Comparison of ENCODE assay signal across 34 cellular contexts in the genomic region with DNA sequence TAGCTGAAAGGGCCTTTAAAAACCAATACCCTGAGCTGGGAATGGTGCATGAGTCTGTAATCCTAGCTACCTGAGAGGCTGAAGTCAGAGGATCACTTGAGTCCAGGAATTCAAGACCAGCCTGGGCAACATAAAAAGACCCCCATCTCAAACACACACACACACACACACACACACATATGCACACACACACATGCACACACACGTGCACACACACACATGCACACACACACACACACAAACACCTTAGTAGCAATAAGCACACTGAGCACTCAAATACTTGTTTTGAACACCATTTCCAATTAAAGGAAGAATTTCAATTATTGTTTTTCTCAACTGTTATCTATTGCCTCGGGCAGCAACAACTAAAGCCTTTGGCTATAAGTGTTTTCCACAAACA. TPM values are rescaled to one million over a fixed set of nuclear protein-coding genes. Genes with fewer than 3 reads are reported as not detected.
DNase-seq lines count a peak whose midpoint lies in the region; ATAC-seq and FAIRE-seq lines count a peak whose summit lies in the region.
"Had no signal": no experiment of that assay in that cellular context is flagged by ENCODE, and none has a peak within 500 bp of the region (broad histone marks: within the 10 kb centered on the region; RNA-seq: fewer than 3 reads in every experiment).

No MANE protein-coding gene starts in this region.

- H3K9me3 Mint-ChIP-seq in T-helper 2 cell treated with Interferon-gamma antibody and Interleukin-4, amounts not matched to agents 5 μg/mL and 100 μg/mL, for 36 hours: peaks cover 31% of the 10 kb centered on the region
- H3K9me3 Mint-ChIP-seq in CD4-positive, CD25-positive, alpha-beta regulatory T cell: peaks cover 3 to 21% (median 9%) of the 10 kb centered on the region in 7 donors
- peaks cover 3 to 14% (median 11%) of the 10 kb centered on the region in 3 donors for H3K9me3 Mint-ChIP-seq in T-cell
- peaks cover 0 to 6% (median 3%) of the 10 kb centered on the region in 6 donors for H3K9me3 Mint-ChIP-seq in immature natural killer cell

- peaks cover 40% of the 10 kb centered on the region for H3K4me1 Mint-ChIP-seq in T-helper 2 cell treated with Interferon-gamma antibody and Interleukin-4, amounts not matched to agents 5 μg/mL and 100 μg/mL, for 36 hours (ENCODE audit: low read depth)
- H3K4me1 Mint-ChIP-seq in CD4-positive, CD25-positive, alpha-beta regulatory T cell: peaks cover 23 to 68% (median 35%) of the 10 kb centered on the region in 4 donors
- H3K4me1 Mint-ChIP-seq in T-cell (peaks cover 58 to 73% (median 60%) of the 10 kb centered on the region in 3 donors), immature natural killer cell (peaks cover 70 to 76% of the 10 kb centered on the region in 2 donors)
- H3K4me1 Mint-ChIP-seq: stimulated activated naive B cell treated with anti-CD40 and anti-IgM and Interleukin-4, amounts not matched to agents 10 μg/mL and 1 μg/mL and 100 μg/mL, for 72 hours had no signal

- no peaks in the 10 kb centered on the region for H3K27me3 Mint-ChIP-seq in T-helper 2 cell treated with Interferon-gamma antibody and Interleukin-4, amounts not matched to agents 5 μg/mL and 100 μg/mL, for 36 hours (ENCODE audit: low read depth)
- no peaks in the 10 kb centered on the region for H3K27me3 Mint-ChIP-seq in CD4-positive, CD25-positive, alpha-beta regulatory T cell
- H3K27me3 Mint-ChIP-seq in T-cell: no peaks in the 10 kb centered on the region
- H3K27me3 Mint-ChIP-seq in immature natural killer cell (ENCODE audit: low read depth in 3 of 3): peaks cover 0 to 2% (median 1%) of the 10 kb centered on the region in 3 donors

- peak overlapping the region; percentile 74 for H3K4me3 Mint-ChIP-seq in T-helper 2 cell treated with Interferon-gamma antibody and Interleukin-4, amounts not matched to agents 5 μg/mL and 100 μg/mL, for 36 hours
- H3K4me3 Mint-ChIP-seq in CD4-positive, CD25-positive, alpha-beta regulatory T cell: peak overlapping the region in 3 of 4 donors; percentile 41 to 75 (median 73)
- H3K4me3 Mint-ChIP-seq in T-cell (peak overlapping the region; percentile 22 to 65 (median 32)), immature natural killer cell (peak overlapping the region; percentile 76 to 81 (median 77))
- H3K4me3 Mint-ChIP-seq: memory B cell; stimulated activated naive B cell treated with anti-CD40 and anti-IgM and Interleukin-4, amounts not matched to agents 10 μg/mL and 1 μg/mL and 100 μg/mL, for 72 hours had no signal

- CTCF ChIA-PET in T-cell (lab: Charles Lee): no interaction called here

- H3K4me3 ChIP-seq in CD4-positive, CD25-positive, alpha-beta regulatory T cell (ENCODE audit: low read depth, low read length): peak overlapping the region; percentile 66
- H3K4me3 ChIP-seq in small intestine (ENCODE audit: low read depth in 1 of 2, low read length in 2 of 2): no peak overlapping the region
- H3K4me3 ChIP-seq: gastrocnemius medialis, GM23248, hepatocyte, MG63, suprapubic skin, uterus had no signal

- peak overlapping the region; percentile 95 for H3K27ac Mint-ChIP-seq in T-helper 2 cell treated with Interferon-gamma antibody and Interleukin-4, amounts not matched to agents 5 μg/mL and 100 μg/mL, for 36 hours
- H3K27ac Mint-ChIP-seq in CD4-positive, CD25-positive, alpha-beta regulatory T cell: peak overlapping the region; percentile 35 to 84 (median 83)
- H3K27ac Mint-ChIP-seq in T-cell: peak overlapping the region; percentile 96 to 98
- peak overlapping the region; percentile 93 to 98 (median 96) for H3K27ac Mint-ChIP-seq in immature natural killer cell
- H3K27ac Mint-ChIP-seq: memory B cell; stimulated activated naive B cell treated with anti-CD40 and anti-IgM and Interleukin-4, amounts not matched to agents 10 μg/mL and 1 μg/mL and 100 μg/mL, for 72 hours had no signal

- H3K4me1 ChIP-seq in CD4-positive, CD25-positive, alpha-beta regulatory T cell (ENCODE audit: control insufficient read depth, insufficient read depth, low read length, poor library complexity, severe bottlenecking): peaks cover 46% of the 10 kb centered on the region
- no peaks in the 10 kb centered on the region for H3K4me1 ChIP-seq in small intestine (ENCODE audit: control insufficient read depth in 2 of 2, insufficient read depth in 1 of 2, low read depth in 1 of 2, low read length in 1 of 2)
- H3K4me1 ChIP-seq: gastrocnemius medialis, suprapubic skin, uterus had no signal

- POLR2A ChIA-PET in T-cell (lab: Charles Lee): no interaction called here

- peaks cover 34% of the 10 kb centered on the region for H3K36me3 Mint-ChIP-seq in T-helper 2 cell treated with Interferon-gamma antibody and Interleukin-4, amounts not matched to agents 5 μg/mL and 100 μg/mL, for 36 hours (ENCODE audit: low read depth)
- peaks cover 3% of the 10 kb centered on the region for H3K36me3 Mint-ChIP-seq in CD4-positive, CD25-positive, alpha-beta regulatory T cell
- H3K36me3 Mint-ChIP-seq in T-cell: peaks cover 12% of the 10 kb centered on the region
- H3K36me3 Mint-ChIP-seq in immature natural killer cell: peaks cover under 1 to 14% (median 3%) of the 10 kb centered on the region in 3 donors
- H3K36me3 Mint-ChIP-seq: CD8-positive, alpha-beta T cell had no signal

- WGBS in small intestine, 3 donors: 48 to 84% (median 60%) methylated on average over 2 of the region's 2 CpGs

- peaks cover 0 to 24% of the 10 kb centered on the region in 2 experiments for H3K9me3 ChIP-seq in CD4-positive, CD25-positive, alpha-beta regulatory T cell (ENCODE audit: control insufficient read depth in 2 of 2, low read length in 2 of 2)
- peaks cover 1% of the 10 kb centered on the region for H3K9me3 ChIP-seq in small intestine (ENCODE audit: control insufficient read depth, low read depth)
- H3K9me3 ChIP-seq: MG63, suprapubic skin, uterus had no signal

- no peaks in the 10 kb centered on the region for H3K36me3 ChIP-seq in CD4-positive, CD25-positive, alpha-beta regulatory T cell (ENCODE audit: control insufficient read depth, insufficient read depth, low read length)
- no peaks in the 10 kb centered on the region for H3K36me3 ChIP-seq in small intestine (ENCODE audit: control insufficient read depth in 2 of 2, insufficient read depth in 2 of 2, low read length in 2 of 2)
- H3K36me3 ChIP-seq: gastrocnemius medialis, MG63, suprapubic skin, uterus had no signal

- no peak for FAIRE-seq in small intestine (lab: Jason Lieb, UNC)
- FAIRE-seq: endometrium, GM12892, TTC549 had no signal

- H3K27ac ChIP-seq in CD4-positive, CD25-positive, alpha-beta regulatory T cell (ENCODE audit: insufficient read depth, low read length, poor library complexity, severe bottlenecking): peak overlapping the region; percentile 61
- H3K27ac ChIP-seq in small intestine (ENCODE audit: low read depth in 1 of 2, low read length in 1 of 2): no peak overlapping the region
- H3K27ac ChIP-seq: GM23248, hepatocyte, suprapubic skin, uterus had no signal

- ATAC-seq in CD4-positive, CD25-positive, alpha-beta regulatory T cell (ENCODE audit: low read depth in 2 of 2): no peak
- ATAC-seq in T-cell (replicated peaks in 1 of 4): no peak
- no peak for ATAC-seq in HG03108 (IDR thresholded peaks at IDR 0.05; ENCODE audit: unreplicated experiment)
- no peak for ATAC-seq in GM19395 (IDR thresholded peaks at IDR 0.05; ENCODE audit: unreplicated experiment)
- ATAC-seq: CD8-positive, alpha-beta T cell; left colon; Panc1; sciatic nerve; stimulated activated naive B cell treated with anti-CD40 and anti-IgM and Interleukin-4, amounts not matched to agents 10 μg/mL and 1 μg/mL and 100 μg/mL, for 72 hours had no signal

- DNase-seq in T-helper 2 cell treated with Interferon-gamma antibody and Interleukin-4, amounts not matched to agents 5 μg/mL and 100 μg/mL, for 36 hours (ENCODE audit: low spot score): no peak
- no peak for DNase-seq in T-helper 2 cell
- DNase-seq in CD4-positive, CD25-positive, alpha-beta regulatory T cell: no peak
- no peak for DNase-seq in T-cell
- DNase-seq in immature natural killer cell: no peak
- no peak for DNase-seq in small intestine
- DNase-seq: 8988T; activated T-cell treated with anti-CD3 and anti-CD28 coated beads, Interleukin-2, amount 50 U/mL, for 48 hours; caudate nucleus; dermis blood vessel endothelial cell; DMS153; gastrocnemius medialis; GM23248; left colon; MG63; NCI-H2081; NCI-H226; NCI-H69; SIG-M5; stimulated activated CD4-positive, alpha-beta T cell treated with anti-CD3 and anti-CD28 coated beads, Interleukin-4, amount 100 ng/mL, for 24 hours; stimulated activated naive B cell treated with anti-CD40 and anti-IgM and Interleukin-4, amounts not matched to agents 10 μg/mL and 1 μg/mL and 100 μg/mL, for 72 hours; SW 1271; uterus had no signal

- H3K27me3 ChIP-seq in CD4-positive, CD25-positive, alpha-beta regulatory T cell (ENCODE audit: control insufficient read depth, insufficient read depth, low read length): no peaks in the 10 kb centered on the region
- no peaks in the 10 kb centered on the region for H3K27me3 ChIP-seq in small intestine (ENCODE audit: control insufficient read depth in 2 of 2, insufficient read depth in 2 of 2, low read length in 2 of 2)
- H3K27me3 ChIP-seq: gastrocnemius medialis, hepatocyte, MG63, suprapubic skin, uterus had no signal

RNA-seq across cellular contexts. Expression of a gene that starts 25.6 kb away (rescaled TPM):
- total RNA-seq in CD4-positive, CD25-positive, alpha-beta regulatory T cell: 44.3 TPM
- 100 to 1,000 TPM in 3 of 4 donors, 10 to 100 TPM in 1; 75.2 to 137 (median 120) TPM for polyA plus RNA-seq in CD4-positive, CD25-positive, alpha-beta regulatory T cell
- total RNA-seq in T-cell: 10 to 100 TPM; 35.1 to 53.6 (median 37.3) TPM
- polyA plus RNA-seq in immature natural killer cell (100 to 1,000 TPM; 274 to 339 (median 323) TPM), small intestine (10 to 100 TPM; 51.1 to 64.2 (median 58.4) TPM)
